In genomic region chr16:88805340-88805715, GRCh38 we compare ENCODE assay signal across 13 cellular contexts. TPM values are rescaled to one million over a fixed set of nuclear protein-coding genes. Genes with fewer than 3 reads are reported as not detected.
DNase-seq lines count a peak whose midpoint lies in the region; ATAC-seq and TF ChIP-seq lines count a peak whose summit lies in the region.
"Had no signal": no experiment of that assay in that cellular context is flagged by ENCODE, and none has a peak within 500 bp of the region (broad histone marks: within the 10 kb centered on the region; RNA-seq: fewer than 3 reads in every experiment).

No MANE protein-coding gene starts in this region.

- no peaks in the 10 kb centered on the region for H3K27me3 Mint-ChIP-seq in activated T-helper 17 cell treated with anti-CD3 and anti-CD28 coated beads, Interleukin-2, amount 50 U/mL, for 72 hours
- peaks cover 12% of the 10 kb centered on the region for H3K27me3 Mint-ChIP-seq in neural crest cell (ENCODE audit: low read depth)
- H3K27me3 Mint-ChIP-seq: naive thymus-derived CD4-positive, alpha-beta T cell had no signal

- peak overlapping the region; percentile 84 for H3K4me2 ChIP-seq in KMS-11

- no peak overlapping the region for H3K4me3 ChIP-seq in KMS-11 (IDR thresholded peaks at IDR 0.05; ENCODE audit: insufficient read depth, low read depth, low read length)

- no peak overlapping the region for H3K27ac ChIP-seq in KMS-11
- H3K27ac ChIP-seq: cardiac muscle cell had no signal

- peak overlapping the region; percentile 60 for H3K4me3 Mint-ChIP-seq in activated T-helper 17 cell treated with anti-CD3 and anti-CD28 coated beads, Interleukin-2, amount 50 U/mL, for 72 hours
- H3K4me3 Mint-ChIP-seq in neural crest cell = peak overlapping the region; percentile 71

- H3K36me3 ChIP-seq in KMS-11 (ENCODE audit: insufficient read depth) = peaks cover 6% of the 10 kb centered on the region; the same call in 1 of the 2 replicates

- H3K27me3 ChIP-seq in KMS-11 (ENCODE audit: insufficient read depth, low read depth) = no peaks in the 10 kb centered on the region
- H3K27me3 ChIP-seq: cardiac muscle cell had no signal

- peaks cover 72% of the 10 kb centered on the region for H3K36me3 Mint-ChIP-seq in activated T-helper 17 cell treated with anti-CD3 and anti-CD28 coated beads, Interleukin-2, amount 50 U/mL, for 72 hours (ENCODE audit: low read depth)
- no peaks in the 10 kb centered on the region for H3K36me3 Mint-ChIP-seq in neural crest cell (ENCODE audit: low read depth)

- peaks cover 13% of the 10 kb centered on the region for H3K4me1 Mint-ChIP-seq in activated T-helper 17 cell treated with anti-CD3 and anti-CD28 coated beads, Interleukin-2, amount 50 U/mL, for 72 hours
- peaks cover 10% of the 10 kb centered on the region for H3K4me1 Mint-ChIP-seq in neural crest cell

- no peaks in the 10 kb centered on the region for H3K9me3 Mint-ChIP-seq in activated T-helper 17 cell treated with anti-CD3 and anti-CD28 coated beads, Interleukin-2, amount 50 U/mL, for 72 hours
- H3K9me3 Mint-ChIP-seq in neural crest cell = no peaks in the 10 kb centered on the region
- H3K9me3 Mint-ChIP-seq: naive thymus-derived CD4-positive, alpha-beta T cell had no signal

- H3K9ac ChIP-seq in KMS-11 = no peak overlapping the region

- ATAC-seq in activated T-helper 17 cell treated with anti-CD3 and anti-CD28 coated beads, Interleukin-2, amount 50 U/mL, for 72 hours (replicated peaks) = no peak
- ATAC-seq in HG03457 (IDR thresholded peaks at IDR 0.05; ENCODE audit: unreplicated experiment) = no peak
- ATAC-seq: naive thymus-derived CD4-positive, alpha-beta T cell had no signal

- DNase-seq in NCI-H2227 (lab: John Stamatoyannopoulos, UW; ENCODE audit: unreplicated experiment) (peak; percentile 17), NCI-H2227 treated with DMSO at 0.1 percent for 48 hours (lab: John Stamatoyannopoulos, UW) (no peak), neural crest cell (ENCODE audit: low read depth, low spot score) (no peak), NCI-H146 (lab: John Stamatoyannopoulos, UW) (no peak), SKM-1 (lab: John Stamatoyannopoulos, UW; ENCODE audit: unreplicated experiment) (no peak)
- DNase-seq: 8988T; naive thymus-derived CD4-positive, alpha-beta T cell; NCI-H524; stimulated activated CD8-positive, alpha-beta memory T cell treated with anti-CD3 and anti-CD28 coated beads, Interleukin-4, amount 100 ng/mL, for 48 hours had no signal

- TF ChIP-seq CTCF in KMS-11 (conservative IDR thresholded peaks at IDR 0.05; ENCODE audit: low read depth, low read length) (no peak), neural crest cell (conservative IDR thresholded peaks at IDR 0.05) (no peak)

- H3K4me1 ChIP-seq in KMS-11 (ENCODE audit: low read depth, poor library complexity, severe bottlenecking) = peaks cover 34% of the 10 kb centered on the region

- no peak overlapping the region for H2AFZ ChIP-seq in KMS-11 (ENCODE audit: low read depth)

- H4K20me1 ChIP-seq in KMS-11 (ENCODE audit: insufficient read depth) = no peaks in the 10 kb centered on the region; the same call in 1 of the 2 replicates

- H3K27ac Mint-ChIP-seq in activated T-helper 17 cell treated with anti-CD3 and anti-CD28 coated beads, Interleukin-2, amount 50 U/mL, for 72 hours = no peak overlapping the region
- no peak overlapping the region for H3K27ac Mint-ChIP-seq in neural crest cell (ENCODE audit: unreplicated experiment)

- peaks cover 49% of the 10 kb centered on the region for H3K79me2 ChIP-seq in KMS-11 (ENCODE audit: insufficient read depth, low read depth)

RNA-seq across cellular contexts. Expression of gene CDT1, which starts 1.7 kb away (rescaled TPM):
- total RNA-seq in activated T-helper 17 cell treated with anti-CD3 and anti-CD28 coated beads, Interleukin-2, amount 50 U/mL, for 72 hours = 100 to 1,000 TPM in 1 of 2 donors, 10 to 100 TPM in 1; 96.6 to 141 TPM
- total RNA-seq in neural crest cell = 79.6 and 79.9 TPM in 2 replicates

RNA-seq across cellular contexts. Expression of gene APRT, which starts 6.4 kb away (rescaled TPM):
- total RNA-seq in activated T-helper 17 cell treated with anti-CD3 and anti-CD28 coated beads, Interleukin-2, amount 50 U/mL, for 72 hours = 100 to 1,000 TPM; 132 to 139 TPM
- total RNA-seq in neural crest cell = 114 and 116 TPM in 2 replicates

RNA-seq across cellular contexts. Expression of gene PIEZO1, which starts 20.3 kb away (rescaled TPM):
- total RNA-seq in activated T-helper 17 cell treated with anti-CD3 and anti-CD28 coated beads, Interleukin-2, amount 50 U/mL, for 72 hours = 100 to 1,000 TPM; 197 to 326 TPM
- 17.8 and 20.7 TPM in 2 replicates for total RNA-seq in neural crest cell

RNA-seq across cellular contexts. Expression of gene GALNS, which starts 51.4 kb away (rescaled TPM):
- 10 to 100 TPM; 37.6 to 73.0 TPM for total RNA-seq in activated T-helper 17 cell treated with anti-CD3 and anti-CD28 coated beads, Interleukin-2, amount 50 U/mL, for 72 hours
- total RNA-seq in neural crest cell = 19.7 and 20.1 TPM in 2 replicates

RNA-seq across cellular contexts. Expression of gene TRAPPC2L, which starts 51.6 kb away (rescaled TPM):
- 10 to 100 TPM; 51.1 to 73.9 TPM for total RNA-seq in activated T-helper 17 cell treated with anti-CD3 and anti-CD28 coated beads, Interleukin-2, amount 50 U/mL, for 72 hours
- total RNA-seq in neural crest cell = 89.8 and 95.1 TPM in 2 replicates
